32 cellular contexts compared by ENCODE assay signal in the genomic region with DNA sequence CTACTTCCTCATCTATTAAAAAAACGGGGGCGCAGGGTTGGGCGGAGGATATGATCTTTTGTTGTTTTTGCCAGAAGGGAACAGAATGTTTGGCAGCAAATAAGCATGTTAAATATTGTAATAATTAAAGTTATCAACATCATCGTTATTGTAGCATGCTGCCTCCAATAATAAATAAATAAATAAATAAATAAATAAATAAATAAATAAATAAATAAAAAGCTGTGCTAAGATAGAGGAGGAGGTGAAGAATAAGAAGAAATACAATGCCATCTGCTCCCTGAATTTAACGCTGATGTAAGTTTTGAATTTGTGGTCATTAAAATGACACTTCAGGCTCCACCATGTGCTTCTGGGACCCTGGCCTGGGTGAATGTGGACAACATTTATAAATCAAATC.
"Had no signal": no experiment of that assay in that cellular context is flagged by ENCODE, and none has a peak within 500 bp of the region (broad histone marks: within the 10 kb centered on the region; RNA-seq: fewer than 3 reads in every experiment).

No MANE protein-coding gene starts in this region.

- FAIRE-seq: bronchial epithelial cell had no signal

- DNase-seq: activated effector memory CD4-positive, alpha-beta T cell treated with anti-CD3 and anti-CD28 coated beads, Interleukin-2, amount 50 U/mL, for 16 hours; activated effector memory CD4-positive, alpha-beta T cell treated with Interleukin-2 at 50 U/mL for 16 hours; activated gamma-delta T cell; activated gamma-delta T cell treated with Interleukin-2 at 50 U/mL for 16 hours; activated naive CD4-positive, alpha-beta T cell; activated naive CD4-positive, alpha-beta T cell treated with anti-CD3 and anti-CD28 coated beads for 36 hours; activated naive CD4-positive, alpha-beta T cell treated with anti-CD3 and anti-CD28 coated beads, Interleukin-2, amount 10 ng/mL, durations not matched to agents 7 days and 5 days; activated naive CD4-positive, alpha-beta T cell treated with anti-CD3 and anti-CD28 coated beads, Interleukin-2, amount 50 U/mL, for 16 hours; activated naive CD4-positive, alpha-beta T cell treated with Interleukin-2 at 50 U/mL for 16 hours; activated naive CD8-positive, alpha-beta T cell treated with anti-CD3 and anti-CD28 coated beads for 36 hours; activated naive CD8-positive, alpha-beta T cell treated with anti-CD3 and anti-CD28 coated beads, Interleukin-2, amount 10 ng/mL, durations not matched to agents 7 days and 5 days; activated naive CD8-positive, alpha-beta T cell treated with anti-CD3 and anti-CD28 coated beads, Interleukin-2, amount 50 U/mL, for 24 hours; activated T-cell treated with anti-CD3 and anti-CD28 coated beads, Interleukin-2, amount 50 U/mL, for 1 hour; activated T-cell treated with anti-CD3 and anti-CD28 coated beads, Interleukin-2, amount 50 U/mL, for 24 hours; activated T-cell treated with anti-CD3 and anti-CD28 coated beads, Interleukin-2, amount 50 U/mL, for 4 hours; activated T-cell treated with anti-CD3 and anti-CD28 coated beads, Interleukin-2, amount 50 U/mL, for 48 hours; activated T-cell treated with anti-CD3 and anti-CD28 coated beads, Interleukin-2, amount 50 U/mL, for 72 hours; adrenal gland; amniotic stem cell; anterior cingulate cortex; aorta; body of pancreas; brain microvascular endothelial cell; caudate nucleus; central memory CD4-positive, alpha-beta T cell; cerebellar nuclear complex had no signal

- H3K27ac ChIP-seq: adrenal gland, ascending aorta, body of pancreas, brain microvascular endothelial cell, breast epithelium, cardiac muscle cell had no signal

- ATAC-seq: activated naive CD4-positive, alpha-beta T cell treated with anti-CD3 and anti-CD28 coated beads, Interleukin-2, amount 50 U/mL, for 72 hours; activated naive CD8-positive, alpha-beta T cell treated with anti-CD3 and anti-CD28 coated beads, Interleukin-2, amount 50 U/mL, for 24 hours; activated T-cell treated with anti-CD3 and anti-CD28 coated beads, Interleukin-2, amount 50 U/mL, for 4 hours; activated T-cell treated with anti-CD3 and anti-CD28 coated beads, Interleukin-2, amount 50 U/mL, for 72 hours; activated T-helper 17 cell treated with anti-CD3 and anti-CD28 coated beads, Interleukin-2, amount 50 U/mL, for 72 hours; body of pancreas had no signal

- H3K4me3 ChIP-seq: adrenal gland, ascending aorta, body of pancreas, breast epithelium, cardiac muscle cell had no signal

- H3K4me1 ChIP-seq: adrenal gland, ascending aorta, body of pancreas, breast epithelium had no signal

- H3K9me3 ChIP-seq: adrenal gland, ascending aorta, body of pancreas, breast epithelium had no signal

- H3K27me3 ChIP-seq: adrenal gland, ascending aorta, body of pancreas, brain microvascular endothelial cell, breast epithelium, cardiac muscle cell had no signal

- H3K36me3 ChIP-seq: adrenal gland, ascending aorta, brain microvascular endothelial cell, breast epithelium, cardiac muscle cell had no signal
